In genomic region chr5:127298623-127299022, GRCh38 we compare ENCODE assay signal across 1 cellular context.
TF ChIP-seq lines count a peak whose summit lies in the region.

No MANE protein-coding gene starts in this region.

TF ChIP-seq in WTC11, 78 proteins besides CTCF, POLR2A, EP300 and RAD21 (continued from another document):
- no peak for TF ChIP-seq STAT6 (CRISPR knock-in tag; conservative IDR thresholded peaks at IDR 0.05; ENCODE audit: low read depth)
